In the genomic region with DNA sequence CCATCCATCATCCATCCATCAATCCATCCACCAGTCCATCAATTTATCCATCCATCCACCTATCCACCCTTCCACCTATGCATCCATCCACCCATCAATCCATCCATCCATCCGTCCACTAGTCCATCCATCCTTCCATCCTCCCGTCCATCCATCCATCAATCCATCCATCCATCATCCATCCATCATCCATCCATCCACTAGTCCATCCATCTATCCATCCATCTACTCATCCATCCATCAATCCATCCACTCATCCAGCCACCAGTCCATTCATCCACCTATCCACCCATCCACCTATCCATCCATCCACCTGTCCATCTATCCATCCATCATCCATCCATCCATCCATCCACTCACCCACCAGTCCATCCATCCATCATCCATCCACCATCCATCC, we compare ENCODE assay signal across 34 cellular contexts. TPM values are rescaled to one million over a fixed set of nuclear protein-coding genes. Genes with fewer than 3 reads are reported as not detected.
"Had no signal": no experiment of that assay in that cellular context is flagged by ENCODE, and none has a peak within 500 bp of the region (broad histone marks: within the 10 kb centered on the region; RNA-seq: fewer than 3 reads in every experiment).

No MANE protein-coding gene starts in this region.

- H3K4me1 ChIP-seq: ascending aorta had no signal

- H3K27me3 ChIP-seq: ascending aorta had no signal

- ATAC-seq: activated CD8-positive, alpha-beta memory T cell treated with anti-CD3 and anti-CD28 coated beads, Interleukin-2, amount 10 ng/mL, durations not matched to agents 7 days and 5 days; activated CD8-positive, alpha-beta T cell treated with anti-CD3 and anti-CD28 coated beads, Interleukin-2, amount 10 ng/mL, durations not matched to agents 7 days and 5 days; activated naive CD8-positive, alpha-beta T cell treated with anti-CD3 and anti-CD28 coated beads, Interleukin-2, amount 50 U/mL, for 24 hours had no signal

- DNase-seq: activated B cell treated with CpG ODN at 0.5 μM for 24 hours; activated CD4-positive, alpha-beta memory T cell treated with anti-CD3 and anti-CD28 coated beads, Interleukin-2, amount 10 ng/mL, durations not matched to agents 7 days and 5 days; activated CD4-positive, alpha-beta T cell treated with anti-CD3 and anti-CD28 coated beads for 4 hours; activated CD4-positive, alpha-beta T cell treated with anti-CD3 and anti-CD28 coated beads, Interleukin-2, amount 10 ng/mL, durations not matched to agents 24 days and 14 days; activated CD4-positive, alpha-beta T cell treated with anti-CD3 and anti-CD28 coated beads, Interleukin-2, amount 50 U/mL, for 48 hours; activated CD4-positive, CD25-positive, alpha-beta regulatory T cell treated with anti-CD3 and anti-CD28 coated beads, Interleukin-2, amount 50 U/mL, for 72 hours; activated CD8-positive, alpha-beta memory T cell treated with anti-CD3 and anti-CD28 coated beads for 24 hours; activated CD8-positive, alpha-beta memory T cell treated with anti-CD3 and anti-CD28 coated beads, Interleukin-2, amount 10 ng/mL, durations not matched to agents 7 days and 5 days; activated CD8-positive, alpha-beta memory T cell treated with anti-CD3 and anti-CD28 coated beads, Interleukin-2, amount 50 U/mL, for 48 hours; activated CD8-positive, alpha-beta T cell treated with anti-CD3 and anti-CD28 coated beads, Interleukin-2, amount 10 ng/mL, durations not matched to agents 7 days and 5 days; activated effector memory CD4-positive, alpha-beta T cell treated with Interleukin-2 at 50 U/mL for 16 hours; activated gamma-delta T cell; activated naive CD4-positive, alpha-beta T cell treated with anti-CD3 and anti-CD28 coated beads, Interleukin-2, amount 10 ng/mL, durations not matched to agents 7 days and 5 days; activated naive CD4-positive, alpha-beta T cell treated with Interleukin-2 at 50 U/mL for 16 hours; activated naive CD8-positive, alpha-beta T cell treated with anti-CD3 and anti-CD28 coated beads, Interleukin-2, amount 10 ng/mL, durations not matched to agents 7 days and 5 days; activated naive CD8-positive, alpha-beta T cell treated with anti-CD3 and anti-CD28 coated beads, Interleukin-2, amount 50 U/mL, for 24 hours; activated T-cell treated with anti-CD3 and anti-CD28 coated beads, Interleukin-2, amount 50 U/mL, for 24 hours; activated T-cell treated with anti-CD3 and anti-CD28 coated beads, Interleukin-2, amount 50 U/mL, for 48 hours; amygdala; anterior cingulate cortex; central memory CD4-positive, alpha-beta T cell; T-helper 2 cell; T-helper 9 cell had no signal

- H3K36me3 ChIP-seq: ascending aorta had no signal

- H3K27me3 Mint-ChIP-seq: brain had no signal

- H3K36me3 Mint-ChIP-seq: activated CD8-positive, alpha-beta memory T cell treated with anti-CD3 and anti-CD28 coated beads, Interleukin-2, amount 10 ng/mL, durations not matched to agents 7 days and 5 days; activated naive CD4-positive, alpha-beta T cell treated with anti-CD3 and anti-CD28 coated beads, Interleukin-2, amount 10 ng/mL, durations not matched to agents 7 days and 5 days; activated naive CD4-positive, alpha-beta T cell treated with anti-CD3 and anti-CD28 coated beads, Interleukin-2, amount 50 U/mL, for 24 hours; activated naive CD8-positive, alpha-beta T cell; activated naive CD8-positive, alpha-beta T cell treated with anti-CD3 and anti-CD28 coated beads, Interleukin-2, amount 10 ng/mL, durations not matched to agents 7 days and 5 days; brain had no signal

- H3K4me3 Mint-ChIP-seq: activated B cell treated with CpG ODN at 0.5 μM for 24 hours; activated CD4-positive, alpha-beta memory T cell treated with anti-CD3 and anti-CD28 coated beads, Interleukin-2, amount 10 ng/mL, durations not matched to agents 7 days and 5 days; activated CD4-positive, alpha-beta T cell treated with anti-CD3 and anti-CD28 coated beads, Interleukin-2, amount 10 ng/mL, durations not matched to agents 24 days and 14 days; activated CD8-positive, alpha-beta memory T cell treated with anti-CD3 and anti-CD28 coated beads, Interleukin-2, amount 10 ng/mL, durations not matched to agents 7 days and 5 days; activated CD8-positive, alpha-beta T cell treated with anti-CD3 and anti-CD28 coated beads, Interleukin-2, amount 10 ng/mL, durations not matched to agents 7 days and 5 days; activated naive CD4-positive, alpha-beta T cell treated with anti-CD3 and anti-CD28 coated beads, Interleukin-2, amount 10 ng/mL, durations not matched to agents 7 days and 5 days; activated naive CD4-positive, alpha-beta T cell treated with anti-CD3 and anti-CD28 coated beads, Interleukin-2, amount 50 U/mL, for 24 hours; activated naive CD8-positive, alpha-beta T cell; activated naive CD8-positive, alpha-beta T cell treated with anti-CD3 and anti-CD28 coated beads, Interleukin-2, amount 10 ng/mL, durations not matched to agents 7 days and 5 days; activated naive CD8-positive, alpha-beta T cell treated with anti-CD3 and anti-CD28 coated beads, Interleukin-2, amount 50 U/mL, for 24 hours; activated T-cell treated with anti-CD3 and anti-CD28 coated beads, Interleukin-2, amount 50 U/mL, for 24 hours; brain; T-helper 1 cell treated with Interleukin-12 subunit alpha and Interleukin-12 subunit beta and Interleukin-4 antibody, amounts not matched to agents 30 μg/mL and 1 μg/mL, for 36 hours; T-helper 2 cell treated with Interferon-gamma antibody and Interleukin-4, amounts not matched to agents 5 μg/mL and 100 μg/mL, for 36 hours had no signal

- H3K27ac ChIP-seq: ascending aorta, VCaP had no signal

- FAIRE-seq: colon, TTC549 had no signal

- H3K9me3 ChIP-seq: ascending aorta had no signal

- H3K9me3 Mint-ChIP-seq: activated B cell treated with CpG ODN at 0.5 μM for 24 hours; activated CD4-positive, alpha-beta memory T cell treated with anti-CD3 and anti-CD28 coated beads, Interleukin-2, amount 10 ng/mL, durations not matched to agents 7 days and 5 days; activated CD4-positive, alpha-beta T cell treated with anti-CD3 and anti-CD28 coated beads, Interleukin-2, amount 10 ng/mL, durations not matched to agents 24 days and 14 days; activated naive CD4-positive, alpha-beta T cell treated with anti-CD3 and anti-CD28 coated beads, Interleukin-2, amount 10 ng/mL, durations not matched to agents 7 days and 5 days; activated naive CD4-positive, alpha-beta T cell treated with anti-CD3 and anti-CD28 coated beads, Interleukin-2, amount 50 U/mL, for 24 hours; activated naive CD8-positive, alpha-beta T cell treated with anti-CD3 and anti-CD28 coated beads, Interleukin-2, amount 10 ng/mL, durations not matched to agents 7 days and 5 days; activated naive CD8-positive, alpha-beta T cell treated with anti-CD3 and anti-CD28 coated beads, Interleukin-2, amount 50 U/mL, for 24 hours; activated T-cell treated with anti-CD3 and anti-CD28 coated beads, Interleukin-2, amount 50 U/mL, for 24 hours; activated T-helper 2 cell treated with anti-CD3 and anti-CD28 coated beads, Interferon-gamma antibody, Interleukin-2, Interleukin-4, amounts not matched to agents 10 μg/mL and 5 μg/mL and 100 μg/mL, durations not matched to agents 14 hours and 24 hours and 36 hours; T-helper 1 cell treated with Interleukin-12 subunit alpha and Interleukin-12 subunit beta and Interleukin-4 antibody, amounts not matched to agents 30 μg/mL and 1 μg/mL, for 36 hours; T-helper 2 cell treated with Interferon-gamma antibody and Interleukin-4, amounts not matched to agents 5 μg/mL and 100 μg/mL, for 36 hours had no signal

- H3K4me1 Mint-ChIP-seq: activated B cell treated with CpG ODN at 0.5 μM for 24 hours; activated CD4-positive, alpha-beta memory T cell treated with anti-CD3 and anti-CD28 coated beads, Interleukin-2, amount 10 ng/mL, durations not matched to agents 7 days and 5 days; activated CD4-positive, alpha-beta T cell treated with anti-CD3 and anti-CD28 coated beads, Interleukin-2, amount 10 ng/mL, durations not matched to agents 24 days and 14 days; activated CD8-positive, alpha-beta memory T cell treated with anti-CD3 and anti-CD28 coated beads, Interleukin-2, amount 10 ng/mL, durations not matched to agents 7 days and 5 days; activated naive CD4-positive, alpha-beta T cell treated with anti-CD3 and anti-CD28 coated beads, Interleukin-2, amount 10 ng/mL, durations not matched to agents 7 days and 5 days; activated naive CD4-positive, alpha-beta T cell treated with anti-CD3 and anti-CD28 coated beads, Interleukin-2, amount 50 U/mL, for 24 hours; activated naive CD8-positive, alpha-beta T cell treated with anti-CD3 and anti-CD28 coated beads, Interleukin-2, amount 10 ng/mL, durations not matched to agents 7 days and 5 days; activated naive CD8-positive, alpha-beta T cell treated with anti-CD3 and anti-CD28 coated beads, Interleukin-2, amount 50 U/mL, for 24 hours had no signal

- H3K27ac Mint-ChIP-seq: activated B cell treated with CpG ODN at 0.5 μM for 24 hours; activated CD4-positive, alpha-beta memory T cell treated with anti-CD3 and anti-CD28 coated beads, Interleukin-2, amount 10 ng/mL, durations not matched to agents 7 days and 5 days; activated CD4-positive, alpha-beta T cell treated with anti-CD3 and anti-CD28 coated beads, Interleukin-2, amount 10 ng/mL, durations not matched to agents 24 days and 14 days; activated CD8-positive, alpha-beta memory T cell treated with anti-CD3 and anti-CD28 coated beads, Interleukin-2, amount 10 ng/mL, durations not matched to agents 7 days and 5 days; activated CD8-positive, alpha-beta T cell treated with anti-CD3 and anti-CD28 coated beads, Interleukin-2, amount 10 ng/mL, durations not matched to agents 7 days and 5 days; activated naive CD4-positive, alpha-beta T cell treated with anti-CD3 and anti-CD28 coated beads, Interleukin-2, amount 10 ng/mL, durations not matched to agents 7 days and 5 days; activated naive CD4-positive, alpha-beta T cell treated with anti-CD3 and anti-CD28 coated beads, Interleukin-2, amount 50 U/mL, for 24 hours; activated naive CD8-positive, alpha-beta T cell; activated naive CD8-positive, alpha-beta T cell treated with anti-CD3 and anti-CD28 coated beads, Interleukin-2, amount 10 ng/mL, durations not matched to agents 7 days and 5 days; activated naive CD8-positive, alpha-beta T cell treated with anti-CD3 and anti-CD28 coated beads, Interleukin-2, amount 50 U/mL, for 24 hours; activated T-cell treated with anti-CD3 and anti-CD28 coated beads, Interleukin-2, amount 50 U/mL, for 24 hours; activated T-helper 2 cell treated with anti-CD3 and anti-CD28 coated beads, Interferon-gamma antibody, Interleukin-2, Interleukin-4, amounts not matched to agents 10 μg/mL and 5 μg/mL and 100 μg/mL, durations not matched to agents 14 hours and 24 hours and 36 hours; brain; T-helper 1 cell treated with Interleukin-12 subunit alpha and Interleukin-12 subunit beta and Interleukin-4 antibody, amounts not matched to agents 30 μg/mL and 1 μg/mL, for 36 hours; T-helper 2 cell treated with Interferon-gamma antibody and Interleukin-4, amounts not matched to agents 5 μg/mL and 100 μg/mL, for 36 hours had no signal

- H3K4me3 ChIP-seq: ascending aorta had no signal

RNA-seq across cellular contexts. Expression of a gene that starts 39.9 kb away (rescaled TPM):
- total RNA-seq: activated B cell treated with CpG ODN at 0.5 μM for 24 hours; activated CD4-positive, alpha-beta memory T cell treated with anti-CD3 and anti-CD28 coated beads, Interleukin-2, amount 10 ng/mL, durations not matched to agents 7 days and 5 days; activated CD4-positive, alpha-beta T cell treated with anti-CD3 and anti-CD28 coated beads, Interleukin-2, amount 10 ng/mL, durations not matched to agents 24 days and 14 days; activated CD8-positive, alpha-beta memory T cell treated with anti-CD3 and anti-CD28 coated beads, Interleukin-2, amount 10 ng/mL, durations not matched to agents 7 days and 5 days; activated CD8-positive, alpha-beta T cell treated with anti-CD3 and anti-CD28 coated beads, Interleukin-2, amount 10 ng/mL, durations not matched to agents 7 days and 5 days; activated naive CD8-positive, alpha-beta T cell treated with anti-CD3 and anti-CD28 coated beads, Interleukin-2, amount 10 ng/mL, durations not matched to agents 7 days and 5 days; activated T-helper 2 cell treated with anti-CD3 and anti-CD28 coated beads, Interferon-gamma antibody, Interleukin-2, Interleukin-4, amounts not matched to agents 10 μg/mL and 5 μg/mL and 100 μg/mL, durations not matched to agents 14 hours and 24 hours and 36 hours; ascending aorta; cerebellum had no signal

RNA-seq across cellular contexts. Expression of a gene that starts 51.0 kb away (rescaled TPM):
- total RNA-seq: activated CD8-positive, alpha-beta T cell treated with anti-CD3 and anti-CD28 coated beads, Interleukin-2, amount 10 ng/mL, durations not matched to agents 7 days and 5 days had no signal
